Comparison of ENCODE assay signal across 26 cellular contexts in the genomic region with DNA sequence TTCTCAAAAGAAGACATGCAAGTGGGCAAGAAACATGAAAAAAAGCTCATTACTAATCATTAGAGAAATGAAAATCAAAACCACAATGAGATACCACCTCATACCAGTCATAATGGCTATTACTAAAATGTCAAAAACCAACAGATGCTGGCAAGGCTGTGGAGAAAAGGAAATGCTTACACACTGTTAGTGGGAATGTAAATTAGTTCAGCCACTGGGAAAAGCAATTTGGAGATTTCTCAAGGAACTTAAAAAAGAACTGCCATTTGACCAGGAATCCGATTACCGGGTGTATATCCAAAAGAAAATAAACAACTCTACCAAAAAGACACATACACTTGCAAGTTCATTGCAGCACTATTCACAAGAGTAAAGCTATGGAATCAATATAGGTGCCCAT.
"Had no signal": no experiment of that assay in that cellular context is flagged by ENCODE, and none has a peak within 500 bp of the region (broad histone marks: within the 10 kb centered on the region; RNA-seq: fewer than 3 reads in every experiment).

No MANE protein-coding gene starts in this region.

- ATAC-seq: esophagus mucosa; left cardiac atrium; left ventricle myocardium superior; mucosa of descending colon; right lobe of liver; stimulated activated naive CD8-positive, alpha-beta T cell treated with anti-CD3 and anti-CD28 coated beads, Interleukin-15, Interleukin-2, amounts not matched to agents 100 U/mL and 50 U/mL, for 24 hours; T-helper 17 cell had no signal

- DNase-seq: activated CD4-positive, alpha-beta memory T cell treated with anti-CD3 and anti-CD28 coated beads for 36 hours; activated CD4-positive, alpha-beta T cell treated with anti-CD3 and anti-CD28 coated beads, Interleukin-2, amount 10 ng/mL, durations not matched to agents 24 days and 14 days; activated CD4-positive, CD25-positive, alpha-beta regulatory T cell treated with anti-CD3 and anti-CD28 coated beads, Interleukin-2, amount 50 U/mL, for 72 hours; activated CD8-positive, alpha-beta memory T cell treated with anti-CD3 and anti-CD28 coated beads, Interleukin-2, amount 50 U/mL, for 4 hours; activated gamma-delta T cell treated with Interleukin-2 at 50 U/mL for 16 hours; activated naive CD4-positive, alpha-beta T cell treated with anti-CD3 and anti-CD28 coated beads, Interleukin-2, amount 50 U/mL, for 16 hours; activated T-cell treated with anti-CD3 and anti-CD28 coated beads, Interleukin-2, amount 50 U/mL, for 24 hours; amygdala; cortex of kidney; endodermal cell; islet precursor cell; left cardiac atrium; left ventricle myocardium superior; mucosa of descending colon; ovary; right lobe of liver; stimulated activated CD4-positive, alpha-beta T cell treated with anti-CD3 and anti-CD28 coated beads, Interleukin-12 subunit alpha, Interleukin-12 subunit beta, amount 100 ng/mL, for 4 hours; stimulated activated CD4-positive, alpha-beta T cell treated with anti-CD3 and anti-CD28 coated beads, Interleukin-4, amount 100 ng/mL, for 1 hour; stimulated activated naive CD8-positive, alpha-beta T cell treated with anti-CD3 and anti-CD28 coated beads, Interleukin-15, Interleukin-2, amounts not matched to agents 100 U/mL and 50 U/mL, for 24 hours; T-helper 17 cell; T1000; testis; transverse colon had no signal

- H3K4me3 ChIP-seq: cardiac muscle cell, mucosa of descending colon, ovary, right lobe of liver, skin epidermis, testis, transverse colon had no signal
